In genomic region chr15:79643393-79643792, GRCh38 we compare ENCODE assay signal across 26 cellular contexts.
"Had no signal": no experiment of that assay in that cellular context is flagged by ENCODE, and none has a peak within 500 bp of the region (broad histone marks: within the 10 kb centered on the region; RNA-seq: fewer than 3 reads in every experiment).

No MANE protein-coding gene starts in this region.

- H3K4me2 ChIP-seq: SK-N-SH had no signal

- H3K36me3 Mint-ChIP-seq: IgD-negative memory B cell had no signal

- H3K27ac Mint-ChIP-seq: activated CD4-positive, alpha-beta memory T cell treated with anti-CD3 and anti-CD28 coated beads, Interleukin-2, amount 10 ng/mL, durations not matched to agents 7 days and 5 days; activated naive CD4-positive, alpha-beta T cell treated with anti-CD3 and anti-CD28 coated beads for 36 hours; activated naive CD8-positive, alpha-beta T cell; activated T-helper 1 cell treated with anti-CD3 and anti-CD28 coated beads, Interleukin-12 subunit alpha, Interleukin-12 subunit beta, Interleukin-2, Interleukin-4 antibody, amounts not matched to agents 30 ng/mL and 10 ng/mL and 1 ng/mL, durations not matched to agents 14 hours and 24 hours and 36 hours; IgD-negative memory B cell; T-helper 2 cell treated with Interferon-gamma antibody and Interleukin-4, amounts not matched to agents 5 μg/mL and 100 μg/mL, for 36 hours had no signal

- H3K9me3 Mint-ChIP-seq: activated CD4-positive, alpha-beta memory T cell treated with anti-CD3 and anti-CD28 coated beads, Interleukin-2, amount 10 ng/mL, durations not matched to agents 7 days and 5 days; activated naive CD4-positive, alpha-beta T cell treated with anti-CD3 and anti-CD28 coated beads for 36 hours had no signal

- H3K4me1 ChIP-seq: SJCRH30 had no signal

- H3K9ac ChIP-seq: SK-N-SH had no signal

- H3K4me3 ChIP-seq: SJCRH30 had no signal

- H3K27ac ChIP-seq: RWPE1, SJCRH30 had no signal

- H3K4me3 Mint-ChIP-seq: activated CD4-positive, alpha-beta memory T cell treated with anti-CD3 and anti-CD28 coated beads, Interleukin-2, amount 10 ng/mL, durations not matched to agents 7 days and 5 days; activated naive CD4-positive, alpha-beta T cell treated with anti-CD3 and anti-CD28 coated beads for 36 hours; activated naive CD8-positive, alpha-beta T cell; activated T-helper 1 cell treated with anti-CD3 and anti-CD28 coated beads, Interleukin-12 subunit alpha, Interleukin-12 subunit beta, Interleukin-2, Interleukin-4 antibody, amounts not matched to agents 30 ng/mL and 10 ng/mL and 1 ng/mL, durations not matched to agents 14 hours and 24 hours and 36 hours; IgD-negative memory B cell; T-helper 2 cell treated with Interferon-gamma antibody and Interleukin-4, amounts not matched to agents 5 μg/mL and 100 μg/mL, for 36 hours had no signal

- H3K27me3 ChIP-seq: SJCRH30 had no signal

- DNase-seq: activated CD8-positive, alpha-beta memory T cell treated with anti-CD3 and anti-CD28 coated beads, Interleukin-2, amount 50 U/mL, for 48 hours; activated gamma-delta T cell; activated T-cell treated with anti-CD3 and anti-CD28 coated beads, Interleukin-2, amount 50 U/mL, for 1 hour; amygdala; cerebellar nuclear complex; KG1; NCI-H1092; NCI-H1417; NCI-H1694; NCI-H2029 treated with DMSO at 0.1 percent for 48 hours; NCI-H345; NCI-H510A; NCI-H69; NK-92 treated with Interleukin-12 subunit alpha and Interleukin-12 subunit beta, amount 100 ng/mL, for 24 hours; OCI-M1; Right ventricle myocardium superior; SJCRH30; SK-N-SH had no signal

- ATAC-seq: Panc1 had no signal

- H3K9me3 ChIP-seq: SJCRH30 had no signal

- H3K36me3 ChIP-seq: SJCRH30 had no signal

- H3K4me1 Mint-ChIP-seq: IgD-negative memory B cell had no signal
